3 cellular contexts compared by ENCODE assay signal in the genomic region with DNA sequence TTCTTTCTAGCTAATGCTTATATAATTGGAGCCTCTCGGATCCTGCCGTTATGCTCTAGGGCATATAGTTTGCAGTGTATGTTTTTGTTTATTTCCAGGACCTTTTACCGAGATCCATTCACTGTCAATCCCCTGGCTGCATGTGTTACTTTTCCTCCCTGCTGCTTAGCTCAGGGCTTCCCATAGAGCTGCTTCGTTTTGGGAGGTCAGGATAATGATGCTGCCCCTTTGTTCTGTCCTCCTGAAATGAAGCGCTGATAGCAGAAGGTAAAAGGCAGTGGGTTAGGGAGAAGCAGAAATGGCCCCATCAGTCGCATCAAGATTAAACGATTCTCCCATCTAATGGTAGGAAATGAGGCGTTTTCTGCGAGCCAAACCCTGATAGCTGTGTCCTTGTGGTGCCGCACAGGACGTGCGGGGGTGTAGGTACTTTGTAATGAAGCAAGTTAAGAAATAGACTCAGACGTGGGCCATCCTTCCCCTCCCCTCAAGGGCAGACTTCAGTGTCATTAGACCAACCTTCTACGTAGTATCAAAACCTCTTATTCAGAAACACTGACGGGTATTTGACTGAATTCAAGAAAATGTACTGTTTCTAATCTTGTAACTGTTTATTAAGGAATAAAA.
TF ChIP-seq lines count a peak whose summit lies in the region.

No MANE protein-coding gene starts in this region.

TF ChIP-seq in IMR-90, 13 proteins besides CTCF, POLR2A, EP300 and RAD21:
- TF ChIP-seq RFX5 (IDR thresholded peaks at IDR 0.05; ENCODE audit: low read depth, low read length) (no peak), MAZ (IDR thresholded peaks at IDR 0.05; ENCODE audit: borderline replicate concordance, low read depth, low read length) (no peak), CHD1 (IDR thresholded peaks at IDR 0.05; ENCODE audit: low read depth, low read length) (no peak), NFE2L2 (IDR thresholded peaks at IDR 0.05; ENCODE audit: low read depth, low read length) (no peak), CEBPB (IDR thresholded peaks at IDR 0.05; ENCODE audit: low read depth, low read length) (no peak), SMC3 (IDR thresholded peaks at IDR 0.05; ENCODE audit: low read depth, low read length) (no peak), RCOR1 (IDR thresholded peaks at IDR 0.05; ENCODE audit: insufficient replicate concordance, low read length) (no peak)
- TF ChIP-seq, protein P1, sequence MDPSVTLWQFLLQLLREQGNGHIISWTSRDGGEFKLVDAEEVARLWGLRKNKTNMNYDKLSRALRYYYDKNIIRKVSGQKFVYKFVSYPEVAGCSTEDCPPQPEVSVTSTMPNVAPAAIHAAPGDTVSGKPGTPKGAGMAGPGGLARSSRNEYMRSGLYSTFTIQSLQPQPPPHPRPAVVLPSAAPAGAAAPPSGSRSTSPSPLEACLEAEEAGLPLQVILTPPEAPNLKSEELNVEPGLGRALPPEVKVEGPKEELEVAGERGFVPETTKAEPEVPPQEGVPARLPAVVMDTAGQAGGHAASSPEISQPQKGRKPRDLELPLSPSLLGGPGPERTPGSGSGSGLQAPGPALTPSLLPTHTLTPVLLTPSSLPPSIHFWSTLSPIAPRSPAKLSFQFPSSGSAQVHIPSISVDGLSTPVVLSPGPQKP (IDR thresholded peaks at IDR 0.05; ENCODE audit: borderline replicate concordance, low read depth, low read length): no peak
- TF ChIP-seq, protein P2, sequence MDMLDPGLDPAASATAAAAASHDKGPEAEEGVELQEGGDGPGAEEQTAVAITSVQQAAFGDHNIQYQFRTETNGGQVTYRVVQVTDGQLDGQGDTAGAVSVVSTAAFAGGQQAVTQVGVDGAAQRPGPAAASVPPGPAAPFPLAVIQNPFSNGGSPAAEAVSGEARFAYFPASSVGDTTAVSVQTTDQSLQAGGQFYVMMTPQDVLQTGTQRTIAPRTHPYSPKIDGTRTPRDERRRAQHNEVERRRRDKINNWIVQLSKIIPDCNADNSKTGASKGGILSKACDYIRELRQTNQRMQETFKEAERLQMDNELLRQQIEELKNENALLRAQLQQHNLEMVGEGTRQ (IDR thresholded peaks at IDR 0.05; ENCODE audit: low read depth, low read length): no peak

TF ChIP-seq in WTC11, 78 proteins besides CTCF, POLR2A, EP300 and RAD21:
- TF ChIP-seq, protein P3, sequence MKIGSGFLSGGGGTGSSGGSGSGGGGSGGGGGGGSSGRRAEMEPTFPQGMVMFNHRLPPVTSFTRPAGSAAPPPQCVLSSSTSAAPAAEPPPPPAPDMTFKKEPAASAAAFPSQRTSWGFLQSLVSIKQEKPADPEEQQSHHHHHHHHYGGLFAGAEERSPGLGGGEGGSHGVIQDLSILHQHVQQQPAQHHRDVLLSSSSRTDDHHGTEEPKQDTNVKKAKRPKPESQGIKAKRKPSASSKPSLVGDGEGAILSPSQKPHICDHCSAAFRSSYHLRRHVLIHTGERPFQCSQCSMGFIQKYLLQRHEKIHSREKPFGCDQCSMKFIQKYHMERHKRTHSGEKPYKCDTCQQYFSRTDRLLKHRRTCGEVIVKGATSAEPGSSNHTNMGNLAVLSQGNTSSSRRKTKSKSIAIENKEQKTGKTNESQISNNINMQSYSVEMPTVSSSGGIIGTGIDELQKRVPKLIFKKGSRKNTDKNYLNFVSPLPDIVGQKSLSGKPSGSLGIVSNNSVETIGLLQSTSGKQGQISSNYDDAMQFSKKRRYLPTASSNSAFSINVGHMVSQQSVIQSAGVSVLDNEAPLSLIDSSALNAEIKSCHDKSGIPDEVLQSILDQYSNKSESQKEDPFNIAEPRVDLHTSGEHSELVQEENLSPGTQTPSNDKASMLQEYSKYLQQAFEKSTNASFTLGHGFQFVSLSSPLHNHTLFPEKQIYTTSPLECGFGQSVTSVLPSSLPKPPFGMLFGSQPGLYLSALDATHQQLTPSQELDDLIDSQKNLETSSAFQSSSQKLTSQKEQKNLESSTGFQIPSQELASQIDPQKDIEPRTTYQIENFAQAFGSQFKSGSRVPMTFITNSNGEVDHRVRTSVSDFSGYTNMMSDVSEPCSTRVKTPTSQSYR (CRISPR knock-in tag; IDR thresholded peaks at IDR 0.05): no peak
- TF ChIP-seq SMAD3 (CRISPR knock-in tag; IDR thresholded peaks at IDR 0.05; ENCODE audit: borderline replicate concordance): no peak
- TF ChIP-seq RELA (CRISPR knock-in tag; IDR thresholded peaks at IDR 0.05; ENCODE audit: borderline replicate concordance): no peak
- TF ChIP-seq PRRX2 (CRISPR knock-in tag; IDR thresholded peaks at IDR 0.05): no peak
- no peak for TF ChIP-seq SP1 (CRISPR knock-in tag; conservative IDR thresholded peaks at IDR 0.05)
- TF ChIP-seq, protein P4, sequence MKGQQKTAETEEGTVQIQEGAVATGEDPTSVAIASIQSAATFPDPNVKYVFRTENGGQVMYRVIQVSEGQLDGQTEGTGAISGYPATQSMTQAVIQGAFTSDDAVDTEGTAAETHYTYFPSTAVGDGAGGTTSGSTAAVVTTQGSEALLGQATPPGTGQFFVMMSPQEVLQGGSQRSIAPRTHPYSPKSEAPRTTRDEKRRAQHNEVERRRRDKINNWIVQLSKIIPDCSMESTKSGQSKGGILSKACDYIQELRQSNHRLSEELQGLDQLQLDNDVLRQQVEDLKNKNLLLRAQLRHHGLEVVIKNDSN (CRISPR knock-in tag; IDR thresholded peaks at IDR 0.05): no peak

TF ChIP-seq in SK-N-SH, 30 proteins besides CTCF, POLR2A, EP300 and RAD21:
- no peak for TF ChIP-seq ELF1 (IDR thresholded peaks at IDR 0.05)
- TF ChIP-seq SIN3A (IDR thresholded peaks at IDR 0.05; ENCODE audit: borderline replicate concordance, low read depth, low read length): no peak
- no peak for TF ChIP-seq TAF1 (IDR thresholded peaks at IDR 0.05; ENCODE audit: borderline replicate concordance, low read depth, low read length)
- TF ChIP-seq SMC3 (IDR thresholded peaks at IDR 0.05; ENCODE audit: low read depth, low read length): no peak
- no peak for TF ChIP-seq NRF1 (IDR thresholded peaks at IDR 0.05; ENCODE audit: low read depth, low read length)
- TF ChIP-seq JUND (IDR thresholded peaks at IDR 0.05): no peak
- TF ChIP-seq RXRA (IDR thresholded peaks at IDR 0.05; ENCODE audit: borderline replicate concordance, low read depth): no peak
- TF ChIP-seq, protein P5, sequence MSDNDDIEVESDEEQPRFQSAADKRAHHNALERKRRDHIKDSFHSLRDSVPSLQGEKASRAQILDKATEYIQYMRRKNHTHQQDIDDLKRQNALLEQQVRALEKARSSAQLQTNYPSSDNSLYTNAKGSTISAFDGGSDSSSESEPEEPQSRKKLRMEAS (IDR thresholded peaks at IDR 0.05; ENCODE audit: low read depth): no peak
- TF ChIP-seq, protein P4 (IDR thresholded peaks at IDR 0.05; ENCODE audit: borderline replicate concordance, low read depth): no peak
- TF ChIP-seq, protein P6, sequence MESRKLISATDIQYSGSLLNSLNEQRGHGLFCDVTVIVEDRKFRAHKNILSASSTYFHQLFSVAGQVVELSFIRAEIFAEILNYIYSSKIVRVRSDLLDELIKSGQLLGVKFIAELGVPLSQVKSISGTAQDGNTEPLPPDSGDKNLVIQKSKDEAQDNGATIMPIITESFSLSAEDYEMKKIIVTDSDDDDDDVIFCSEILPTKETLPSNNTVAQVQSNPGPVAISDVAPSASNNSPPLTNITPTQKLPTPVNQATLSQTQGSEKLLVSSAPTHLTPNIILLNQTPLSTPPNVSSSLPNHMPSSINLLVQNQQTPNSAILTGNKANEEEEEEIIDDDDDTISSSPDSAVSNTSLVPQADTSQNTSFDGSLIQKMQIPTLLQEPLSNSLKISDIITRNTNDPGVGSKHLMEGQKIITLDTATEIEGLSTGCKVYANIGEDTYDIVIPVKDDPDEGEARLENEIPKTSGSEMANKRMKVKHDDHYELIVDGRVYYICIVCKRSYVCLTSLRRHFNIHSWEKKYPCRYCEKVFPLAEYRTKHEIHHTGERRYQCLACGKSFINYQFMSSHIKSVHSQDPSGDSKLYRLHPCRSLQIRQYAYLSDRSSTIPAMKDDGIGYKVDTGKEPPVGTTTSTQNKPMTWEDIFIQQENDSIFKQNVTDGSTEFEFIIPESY (IDR thresholded peaks at IDR 0.05; ENCODE audit: borderline replicate concordance, low read depth): no peak
- TF ChIP-seq RCOR1 (IDR thresholded peaks at IDR 0.05; ENCODE audit: low read length): no peak
